8 cellular contexts compared by ENCODE assay signal in the genomic region with DNA sequence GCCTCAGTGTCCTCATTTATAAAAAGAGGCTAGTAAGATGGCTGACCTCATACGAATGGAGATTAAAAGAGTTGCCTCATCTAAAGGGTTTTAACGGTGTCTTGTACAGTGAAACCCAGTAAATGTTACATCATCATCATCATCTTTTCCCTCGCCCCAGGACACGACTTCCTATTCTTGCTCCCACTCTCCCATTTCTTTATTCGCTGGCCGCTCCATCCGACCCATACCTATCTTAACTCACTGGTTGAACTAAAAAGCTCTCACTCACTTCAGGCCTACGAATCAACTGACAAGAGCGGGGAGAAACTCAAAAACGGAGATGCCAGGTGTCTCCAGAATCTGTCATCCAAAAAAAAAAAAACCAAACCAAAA. TPM values are rescaled to one million over a fixed set of nuclear protein-coding genes. Genes with fewer than 3 reads are reported as not detected.
A peak's percentile ranks its signal among the peaks of the same experiment; 100 is the strongest.
DNase-seq lines count a peak whose midpoint lies in the region; ATAC-seq and TF ChIP-seq lines count a peak whose summit lies in the region.

No MANE protein-coding gene starts in this region.

- no peaks in the 10 kb centered on the region for H3K9me3 ChIP-seq in OCI-LY1 (ENCODE audit: low read length)
- H3K9me3 ChIP-seq in mononuclear cell (ENCODE audit: low read depth, low read length) = no peaks in the 10 kb centered on the region

- H3K4me1 ChIP-seq in OCI-LY1 (ENCODE audit: insufficient read depth, low read length, severe bottlenecking) (peaks cover 15% of the 10 kb centered on the region), mononuclear cell (ENCODE audit: insufficient read depth, low read length) (peaks cover 13% of the 10 kb centered on the region)

- H3K27ac Mint-ChIP-seq in chondrocyte (ENCODE audit: unreplicated experiment) = no peak overlapping the region

- H3K4me3 Mint-ChIP-seq in chondrocyte (ENCODE audit: unreplicated experiment) = no peak overlapping the region

- H3K9ac ChIP-seq in OCI-LY1 (ENCODE audit: low read length) = peak overlapping the region; percentile 90

- DNase-seq in A172 (ENCODE audit: low spot score) (peak; percentile 25), GM12864 (ENCODE audit: low read depth) (no peak), dorsolateral prefrontal cortex (peak in 2 of 10 donors; percentile 5 to 14), chondrocyte (ENCODE audit: low spot score) (no peak)
- DNase-seq in activated CD4-positive, alpha-beta T cell treated with anti-CD3 and anti-CD28 coated beads for 1 hour = no peak

- peaks cover 9% of the 10 kb centered on the region; the same call in 1 of the 2 replicates for H3K36me3 ChIP-seq in OCI-LY1 (ENCODE audit: insufficient read depth, low read length)

- H2AFZ ChIP-seq in OCI-LY1 (ENCODE audit: low read length) = peak overlapping the region; percentile 55; the same call in 1 of the 2 replicates

- peak overlapping the region; percentile 97 for H3K4me3 ChIP-seq in GM12864 (ENCODE audit: low read depth, low read length)
- H3K4me3 ChIP-seq in OCI-LY1 (ENCODE audit: low read depth, low read length, poor library complexity, severe bottlenecking) = peak overlapping the region; percentile 85
- H3K4me3 ChIP-seq in dorsolateral prefrontal cortex = peak overlapping the region; percentile 50 to 92 (median 75)
- peak overlapping the region; percentile 85 for H3K4me3 ChIP-seq in mononuclear cell (ENCODE audit: low read length)

- H3K36me3 Mint-ChIP-seq in chondrocyte (ENCODE audit: low read depth) = peaks cover 4% of the 10 kb centered on the region

- H3K9me2 ChIP-seq in OCI-LY1 (ENCODE audit: low read depth, low read length) = no peaks in the 10 kb centered on the region

- H4K20me1 ChIP-seq in OCI-LY1 (ENCODE audit: insufficient read depth, low read length) = no peaks in the 10 kb centered on the region

- H3K27me3 ChIP-seq in OCI-LY1 (ENCODE audit: insufficient read depth, low read length) = no peaks in the 10 kb centered on the region
- no peaks in the 10 kb centered on the region for H3K27me3 ChIP-seq in dorsolateral prefrontal cortex
- no peaks in the 10 kb centered on the region for H3K27me3 ChIP-seq in mononuclear cell (ENCODE audit: insufficient read depth, low read length)

- no peaks in the 10 kb centered on the region for H3K9me3 Mint-ChIP-seq in chondrocyte (ENCODE audit: low read depth)

- no peak for TF ChIP-seq CTCF in GM12864 (IDR thresholded peaks at IDR 0.05; ENCODE audit: low read depth, low read length, missing control alignments)
- no peak for TF ChIP-seq CTCF in OCI-LY1 (IDR thresholded peaks at IDR 0.05; ENCODE audit: low read length)
- no peak for TF ChIP-seq CTCF in dorsolateral prefrontal cortex (IDR thresholded peaks at IDR 0.05 in 54 of 56, conservative IDR thresholded peaks at IDR 0.05 in 2 of 56; ENCODE audit: low read depth in 1 of 56, partially characterized antibody in 56 of 56)
- no peak for TF ChIP-seq CTCF in chondrocyte (IDR thresholded peaks at IDR 0.05)

- H3K79me2 ChIP-seq in OCI-LY1 (ENCODE audit: insufficient read depth, low read length) = no peaks in the 10 kb centered on the region

- H3K27ac ChIP-seq in OCI-LY1 (ENCODE audit: low read depth, low read length, poor library complexity, severe bottlenecking) (peak overlapping the region; percentile 64), dorsolateral prefrontal cortex (peak overlapping the region in 57 of 59 donors; percentile 19 to 99 (median 94))

- intact Hi-C loops in dorsolateral prefrontal cortex (cut with DNase I) = loop anchor here (2.0 kb wide), 3 partner anchors 57 to 115 kb away; no protein-coding TSS in a partner anchor

- H3K4me2 ChIP-seq in OCI-LY1 (ENCODE audit: low read length) = peak overlapping the region; percentile 97

- no peaks in the 10 kb centered on the region for H3F3A ChIP-seq in OCI-LY1 (ENCODE audit: insufficient read depth, low read length)

- peak; percentile 6 for ATAC-seq in HG02840 (IDR thresholded peaks at IDR 0.05; ENCODE audit: low FRiP score, unreplicated experiment)

- no peaks in the 10 kb centered on the region for H3K27me3 Mint-ChIP-seq in chondrocyte (ENCODE audit: low read depth)

- H3K4me1 Mint-ChIP-seq in chondrocyte (ENCODE audit: low read depth) = no peaks in the 10 kb centered on the region

RNA-seq across cellular contexts. Expression of gene FRA10AC1, which starts 0.5 kb away (rescaled TPM):
- total RNA-seq in A172 (2014; rRNA removed; shearing (Covaris generic)) = 5.4 and 8.3 TPM in 2 replicates
- total RNA-seq in dorsolateral prefrontal cortex = 10 to 100 TPM; 12.5 to 64.1 (median 31.2) TPM
- total RNA-seq in mononuclear cell = 12.2 TPM
- 11.8 to 15.2 TPM (median 13.2 TPM) in 3 replicates for total RNA-seq in chondrocyte

RNA-seq across cellular contexts. Expression of gene LGI1, which starts 55.8 kb away (rescaled TPM):
- not detected in 2 replicates for total RNA-seq in A172 (2014; rRNA removed; shearing (Covaris generic))
- 100 to 1,000 TPM in 21 of 120 experiments, 10 to 100 TPM in 99; 38.7 to 130 (median 85.4) TPM for total RNA-seq in dorsolateral prefrontal cortex
- total RNA-seq in mononuclear cell = 0.21 TPM
- 0.27 to 2.3 TPM (median 2.1 TPM) in 3 replicates for total RNA-seq in chondrocyte

Comparison
In these comparisons a context has a peak if more than half of its experiments do, and no peak if none do; other contexts are left out.
1. RNA of gene LGI1, which starts 55.8 kb away (total RNA-seq): 38.7 to 130 TPM in dorsolateral prefrontal cortex; 0.27 to 2.3 TPM in chondrocyte, 0.21 TPM in mononuclear cell (single experiment) and not detected in A172; every median in the first group is over 10 times any median in the second.
2. Peak in every context shown above with its lines, with median percentiles within 50 percentile points of each other: H3K4me3 ChIP-seq.